In genomic region chr4:5051692-5052423, GRCh38 we compare ENCODE assay signal across 8 cellular contexts.
DNase-seq lines count a peak whose midpoint lies in the region; ATAC-seq and TF ChIP-seq lines count a peak whose summit lies in the region.

No MANE protein-coding gene starts in this region.

- peak overlapping the region; percentile 65 to 83 (median 75) for H3K4me3 ChIP-seq in BLaER1 treated with 17β-estradiol and CSF1 and Interleukin-3, amounts not matched to agents 10 nM and 100 nM
- H3K4me3 ChIP-seq in fibroblast of pulmonary artery (replicated peaks; ENCODE audit: low read depth, low read length) (peak overlapping the region; percentile 51), neutrophil (ENCODE audit: low read depth in 1 of 2, low read length in 1 of 2) (peak overlapping the region; percentile 28 to 33)

- H3K27ac ChIP-seq in BLaER1 treated with 17β-estradiol and CSF1 and Interleukin-3, amounts not matched to agents 10 nM and 100 nM = peak overlapping the region in 10 of 11 experiments; percentile 28 to 78 (median 70); a peak in 19 of 22 replicates
- H3K27ac ChIP-seq in neutrophil = no peak overlapping the region

- H3K27me3 ChIP-seq in BLaER1 treated with 17β-estradiol and CSF1 and Interleukin-3, amounts not matched to agents 10 nM and 100 nM = peaks cover 0 to 15% (median 12%) of the 10 kb centered on the region in 11 experiments; a peak in 16 of 22 replicates
- H3K27me3 ChIP-seq in neutrophil = peaks cover 48% of the 10 kb centered on the region

- H3K4me1 ChIP-seq in BLaER1 treated with 17β-estradiol and CSF1 and Interleukin-3, amounts not matched to agents 10 nM and 100 nM = peaks cover 0 to 56% (median 39%) of the 10 kb centered on the region in 10 experiments; a peak in 16 of 20 replicates
- peaks cover 16 to 19% of the 10 kb centered on the region in 2 experiments for H3K4me1 ChIP-seq in neutrophil (ENCODE audit: control insufficient read depth in 1 of 2, insufficient read depth in 1 of 2, low read depth in 1 of 2, low read length in 1 of 2)

- TF ChIP-seq CTCF in fibroblast of pulmonary artery (IDR thresholded peaks at IDR 0.05; ENCODE audit: low read length, missing control alignments) (no peak), neutrophil (IDR thresholded peaks at IDR 0.05) (no peak)

- H3K9ac ChIP-seq in BLaER1 treated with 17β-estradiol and CSF1 and Interleukin-3, amounts not matched to agents 10 nM and 100 nM = peak overlapping the region; percentile 56 to 83 (median 73); a peak in 21 of 22 replicates

- peak overlapping the region; percentile 94 to 100 (median 98) for H3K4me2 ChIP-seq in BLaER1 treated with 17β-estradiol and CSF1 and Interleukin-3, amounts not matched to agents 10 nM and 100 nM

- DNase-seq in NCI-H748 (lab: John Stamatoyannopoulos, UW; ENCODE audit: unreplicated experiment) (peak; percentile 47), fibroblast of pulmonary artery (ENCODE audit: low read depth) (no peak), SHP77 (lab: John Stamatoyannopoulos, UW) (no peak), NCI-H2107 (lab: John Stamatoyannopoulos, UW) (no peak)
- DNase-seq in activated effector memory CD4-positive, alpha-beta T cell treated with Interleukin-2 at 50 U/mL for 16 hours = no peak

- H3K36me3 ChIP-seq in BLaER1 treated with 17β-estradiol and CSF1 and Interleukin-3, amounts not matched to agents 10 nM and 100 nM = no peaks in the 10 kb centered on the region
- H3K36me3 ChIP-seq in neutrophil = no peaks in the 10 kb centered on the region

- peaks cover 0 to 2% (median under 1%) of the 10 kb centered on the region in 11 experiments; a peak in 8 of 22 replicates for H3K9me3 ChIP-seq in BLaER1 treated with 17β-estradiol and CSF1 and Interleukin-3, amounts not matched to agents 10 nM and 100 nM (replicated peaks in 1 of 11)
- no peaks in the 10 kb centered on the region for H3K9me3 ChIP-seq in neutrophil

- H4K20me1 ChIP-seq in BLaER1 treated with 17β-estradiol and CSF1 and Interleukin-3, amounts not matched to agents 10 nM and 100 nM = peaks cover 0 to 29% (median 6%) of the 10 kb centered on the region in 11 experiments; a peak in 8 of 22 replicates

- ATAC-seq in HG02852 (IDR thresholded peaks at IDR 0.05; ENCODE audit: unreplicated experiment) = no peak
